In genomic region chr2:2681611-2682295, GRCh38 we compare ENCODE assay signal across 2 cellular contexts.
TF ChIP-seq lines count a peak whose summit lies in the region.

No MANE protein-coding gene starts in this region.

TF ChIP-seq in IMR-90, 13 proteins besides CTCF, POLR2A, EP300 and RAD21:
- TF ChIP-seq MAZ (IDR thresholded peaks at IDR 0.05; ENCODE audit: borderline replicate concordance, low read depth, low read length) (no peak), BHLHE40 (IDR thresholded peaks at IDR 0.05; ENCODE audit: low read depth, low read length) (no peak), MAFK (IDR thresholded peaks at IDR 0.05; ENCODE audit: low read depth, low read length) (no peak), RCOR1 (IDR thresholded peaks at IDR 0.05; ENCODE audit: insufficient replicate concordance, low read length) (no peak), MXI1 (IDR thresholded peaks at IDR 0.05; ENCODE audit: borderline replicate concordance, low read depth, low read length) (no peak), ELK1 (IDR thresholded peaks at IDR 0.05; ENCODE audit: borderline replicate concordance, low read depth, low read length) (no peak), FOS (IDR thresholded peaks at IDR 0.05; ENCODE audit: low read depth, low read length) (no peak), SMC3 (IDR thresholded peaks at IDR 0.05; ENCODE audit: low read depth, low read length) (no peak), NFE2L2 (IDR thresholded peaks at IDR 0.05; ENCODE audit: low read depth, low read length) (no peak), RFX5 (IDR thresholded peaks at IDR 0.05; ENCODE audit: low read depth, low read length) (no peak), CEBPB (IDR thresholded peaks at IDR 0.05; ENCODE audit: low read depth, low read length) (no peak), USF2 (IDR thresholded peaks at IDR 0.05; ENCODE audit: low read depth, low read length) (no peak), CHD1 (IDR thresholded peaks at IDR 0.05; ENCODE audit: low read depth, low read length) (no peak)

TF ChIP-seq in H1, 55 proteins besides CTCF, POLR2A, EP300 and RAD21:
- TF ChIP-seq TEAD4 (IDR thresholded peaks at IDR 0.05; ENCODE audit: low read depth, low read length) (no peak), FOSL1 (IDR thresholded peaks at IDR 0.05; ENCODE audit: insufficient read depth, low read depth, low read length) (no peak), JUN (IDR thresholded peaks at IDR 0.05; ENCODE audit: low read depth, low read length) (no peak), RXRA (IDR thresholded peaks at IDR 0.05; ENCODE audit: insufficient read depth, low read depth, low read length) (no peak), ATF3 (IDR thresholded peaks at IDR 0.05; ENCODE audit: insufficient read depth, low read depth, low read length) (no peak), CHD7 (IDR thresholded peaks at IDR 0.05; ENCODE audit: insufficient replicate concordance, low read length) (no peak), SRF (IDR thresholded peaks at IDR 0.05; ENCODE audit: low read depth, low read length) (no peak), RFX5 (IDR thresholded peaks at IDR 0.05; ENCODE audit: borderline replicate concordance, low read depth, low read length) (no peak), SIX5 (IDR thresholded peaks at IDR 0.05; ENCODE audit: low read depth, low read length) (no peak), TAF7 (optimal IDR thresholded peaks at IDR 0.05; ENCODE audit: borderline replicate concordance, low read depth, low read length) (no peak), PHF8 (conservative IDR thresholded peaks at IDR 0.05; ENCODE audit: low read depth, low read length) (no peak), TAF1 (IDR thresholded peaks at IDR 0.05; ENCODE audit: low read depth, low read length) (no peak)
